ENCODE assay signal across 2 cellular contexts in the genomic region with DNA sequence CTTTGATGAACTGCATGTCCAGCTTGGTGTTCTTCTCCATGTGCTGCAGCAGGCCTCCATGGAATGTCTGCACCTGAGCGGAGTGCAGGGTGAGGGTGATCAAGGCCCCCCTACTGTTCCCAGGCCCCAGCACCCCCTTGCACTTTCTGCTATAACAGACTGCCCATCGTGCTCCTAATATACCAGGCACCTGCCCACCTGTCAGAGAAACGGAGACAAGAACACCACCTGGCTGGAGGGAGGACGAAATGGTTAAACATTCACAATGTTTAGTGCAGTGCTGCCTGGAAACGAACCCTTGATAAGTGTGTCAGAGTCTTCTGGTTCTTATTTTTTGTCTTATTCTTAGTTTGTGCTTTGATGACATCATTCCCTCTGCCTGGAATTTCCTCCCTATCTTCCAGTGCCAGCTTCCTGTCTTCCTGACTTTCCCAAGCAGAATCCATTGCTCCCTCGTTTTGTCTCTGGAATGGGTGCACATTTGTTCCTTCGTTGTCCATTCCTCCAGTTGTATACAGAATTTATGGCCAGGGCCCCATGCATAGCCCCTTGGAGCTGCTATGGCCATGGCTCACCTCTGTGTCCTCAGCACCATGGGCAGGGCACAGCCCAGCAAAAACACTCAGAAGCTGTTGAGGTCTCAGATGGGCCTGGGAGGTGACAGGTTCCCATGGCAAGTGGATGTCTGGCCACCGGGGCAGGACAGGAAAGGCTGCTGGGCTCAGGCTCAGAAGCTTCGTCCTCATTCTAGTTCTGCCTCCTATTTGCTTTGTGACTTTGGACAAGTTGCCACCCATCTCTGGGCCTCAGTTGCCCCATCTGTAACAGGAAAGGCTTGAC.
TF ChIP-seq lines count a peak whose summit lies in the region.

No MANE protein-coding gene starts in this region.

TF ChIP-seq in H1, 55 proteins besides CTCF, POLR2A, EP300 and RAD21:
- no peak for TF ChIP-seq GABPA (IDR thresholded peaks at IDR 0.05; ENCODE audit: borderline replicate concordance, insufficient read depth, low read length)
- TF ChIP-seq RNF2 (IDR thresholded peaks at IDR 0.05; ENCODE audit: borderline replicate concordance, low read depth, low read length, missing control alignments, poor library complexity, severe bottlenecking), result no peak

TF ChIP-seq in liver, 16 proteins besides CTCF, POLR2A, EP300 and RAD21:
- TF ChIP-seq HNF4A (conservative IDR thresholded peaks at IDR 0.05), result no peak
- TF ChIP-seq, protein P1, sequence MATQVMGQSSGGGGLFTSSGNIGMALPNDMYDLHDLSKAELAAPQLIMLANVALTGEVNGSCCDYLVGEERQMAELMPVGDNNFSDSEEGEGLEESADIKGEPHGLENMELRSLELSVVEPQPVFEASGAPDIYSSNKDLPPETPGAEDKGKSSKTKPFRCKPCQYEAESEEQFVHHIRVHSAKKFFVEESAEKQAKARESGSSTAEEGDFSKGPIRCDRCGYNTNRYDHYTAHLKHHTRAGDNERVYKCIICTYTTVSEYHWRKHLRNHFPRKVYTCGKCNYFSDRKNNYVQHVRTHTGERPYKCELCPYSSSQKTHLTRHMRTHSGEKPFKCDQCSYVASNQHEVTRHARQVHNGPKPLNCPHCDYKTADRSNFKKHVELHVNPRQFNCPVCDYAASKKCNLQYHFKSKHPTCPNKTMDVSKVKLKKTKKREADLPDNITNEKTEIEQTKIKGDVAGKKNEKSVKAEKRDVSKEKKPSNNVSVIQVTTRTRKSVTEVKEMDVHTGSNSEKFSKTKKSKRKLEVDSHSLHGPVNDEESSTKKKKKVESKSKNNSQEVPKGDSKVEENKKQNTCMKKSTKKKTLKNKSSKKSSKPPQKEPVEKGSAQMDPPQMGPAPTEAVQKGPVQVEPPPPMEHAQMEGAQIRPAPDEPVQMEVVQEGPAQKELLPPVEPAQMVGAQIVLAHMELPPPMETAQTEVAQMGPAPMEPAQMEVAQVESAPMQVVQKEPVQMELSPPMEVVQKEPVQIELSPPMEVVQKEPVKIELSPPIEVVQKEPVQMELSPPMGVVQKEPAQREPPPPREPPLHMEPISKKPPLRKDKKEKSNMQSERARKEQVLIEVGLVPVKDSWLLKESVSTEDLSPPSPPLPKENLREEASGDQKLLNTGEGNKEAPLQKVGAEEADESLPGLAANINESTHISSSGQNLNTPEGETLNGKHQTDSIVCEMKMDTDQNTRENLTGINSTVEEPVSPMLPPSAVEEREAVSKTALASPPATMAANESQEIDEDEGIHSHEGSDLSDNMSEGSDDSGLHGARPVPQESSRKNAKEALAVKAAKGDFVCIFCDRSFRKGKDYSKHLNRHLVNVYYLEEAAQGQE (IDR thresholded peaks at IDR 0.05), result peak; percentile 52
TF ChIP-seq in liver: peak in this region for 1.
